In the genomic region with DNA sequence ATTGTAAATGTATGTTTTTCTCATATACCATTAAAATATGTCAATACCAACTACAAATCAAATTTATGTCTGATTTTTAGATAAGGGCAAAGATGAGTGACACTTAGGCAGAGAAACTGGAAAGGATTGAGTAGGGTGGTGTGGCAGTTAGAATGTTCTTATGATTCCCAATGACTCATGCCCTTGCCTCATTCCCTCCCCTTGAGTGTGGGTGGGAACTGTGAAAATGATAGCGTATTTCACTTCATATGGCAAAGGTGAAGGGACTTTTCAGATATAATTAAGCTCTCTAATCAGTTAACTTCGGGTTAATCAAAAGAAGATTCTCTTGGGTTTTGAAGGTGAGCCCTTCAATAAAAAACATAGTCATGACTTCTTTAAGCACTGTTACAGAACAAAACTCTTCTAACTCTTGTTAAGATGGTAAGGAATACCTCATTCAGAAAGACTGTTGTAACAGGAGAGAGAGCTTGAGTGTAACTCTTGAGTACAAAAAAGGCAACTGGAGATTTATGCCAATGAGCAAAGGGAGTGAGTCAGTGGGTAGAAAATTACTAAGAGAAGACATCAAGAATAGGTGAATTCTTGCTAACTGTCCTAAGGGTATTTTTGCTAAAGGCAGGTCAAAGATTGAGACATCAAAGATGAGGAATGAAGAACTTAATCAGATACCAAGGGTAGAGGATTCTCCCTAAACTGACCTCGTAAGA, we compare ENCODE assay signal across 34 cellular contexts.
A peak's percentile ranks its signal among the peaks of the same experiment; 100 is the strongest.
DNase-seq lines count a peak whose midpoint lies in the region; ATAC-seq, FAIRE-seq and TF ChIP-seq lines count a peak whose summit lies in the region.
"Had no signal": no experiment of that assay in that cellular context is flagged by ENCODE, and none has a peak within 500 bp of the region (broad histone marks: within the 10 kb centered on the region; RNA-seq: fewer than 3 reads in every experiment).

No MANE protein-coding gene starts in this region.

- H3K9me3 Mint-ChIP-seq in progenitor cell of endocrine pancreas (ENCODE audit: low read depth), result no peaks in the 10 kb centered on the region
- H3K9me3 Mint-ChIP-seq: nephron progenitor cell had no signal

- no peak for TF ChIP-seq EP300 in upper lobe of left lung (IDR thresholded peaks at IDR 0.05)

- TF ChIP-seq POLR2A in upper lobe of left lung (IDR thresholded peaks at IDR 0.05), result no peak

- H3K36me3 Mint-ChIP-seq in progenitor cell of endocrine pancreas (ENCODE audit: insufficient read depth), result no peaks in the 10 kb centered on the region
- H3K36me3 Mint-ChIP-seq: stimulated activated effector memory CD8-positive, alpha-beta T cell treated with anti-CD3 and anti-CD28 coated beads, Interleukin-12 subunit alpha, Interleukin-12 subunit beta, amount 100 ng/mL, for 72 hours had no signal

- no peak overlapping the region for H3K4me3 Mint-ChIP-seq in progenitor cell of endocrine pancreas (ENCODE audit: low read depth)
- H3K4me3 Mint-ChIP-seq: activated T-helper 17 cell treated with anti-CD3 and anti-CD28 coated beads, Interleukin-2, amount 50 U/mL, for 72 hours; dendritic cell treated with granulocyte-macrophage colony-stimulating factor and Interleukin-4, amounts not matched to agents 40 ng/mL and 50 ng/mL, for 4 days; nephron progenitor cell; stimulated activated effector memory CD8-positive, alpha-beta T cell treated with anti-CD3 and anti-CD28 coated beads, Interleukin-12 subunit alpha, Interleukin-12 subunit beta, amount 100 ng/mL, for 72 hours had no signal

- peak; percentile 15 for DNase-seq in DMS53 (lab: John Stamatoyannopoulos, UW)
- no peak for DNase-seq in DMS53 treated with DMSO at 0.1 percent for 48 hours (lab: John Stamatoyannopoulos, UW; ENCODE audit: unreplicated experiment)
- DNase-seq in bronchial epithelial cell (ENCODE audit: low read depth), result peak; percentile 63
- DNase-seq in iris pigment epithelial cell (ENCODE audit: low read depth), result peak; percentile 25
- no peak for DNase-seq in left cardiac atrium
- no peak for DNase-seq in anterior cingulate cortex (lab: John Stamatoyannopoulos, UW)
- no peak for DNase-seq in progenitor cell of endocrine pancreas (ENCODE audit: low spot score, unreplicated experiment)
- DNase-seq in upper lobe of left lung, result no peak
- DNase-seq: activated CD4-positive, alpha-beta T cell treated with anti-CD3 and anti-CD28 coated beads, Interleukin-2, amount 50 U/mL, for 48 hours; activated CD8-positive, alpha-beta memory T cell treated with anti-CD3 and anti-CD28 coated beads, Interleukin-2, amount 50 U/mL, for 4 hours; activated naive CD4-positive, alpha-beta T cell treated with anti-CD3 and anti-CD28 coated beads, Interleukin-2, amount 50 U/mL, for 16 hours; amygdala; central memory CD4-positive, alpha-beta T cell; GM23248; NCI-H1105; NCI-H1930; NCI-H526 treated with DMSO at 0.1 percent for 48 hours; nephron progenitor cell; pancreas; stimulated activated CD4-positive, alpha-beta T cell treated with anti-CD3 and anti-CD28 coated beads, Interleukin-12 subunit alpha, Interleukin-12 subunit beta, amount 100 ng/mL, for 4 hours; stimulated activated CD4-positive, alpha-beta T cell treated with anti-CD3 and anti-CD28 coated beads, Interleukin-4, amount 100 ng/mL, for 1 hour; substantia nigra; T-helper 1 cell; upper lobe of right lung had no signal

- H3K4me1 Mint-ChIP-seq in progenitor cell of endocrine pancreas (ENCODE audit: low read depth), result peaks cover 5% of the 10 kb centered on the region
- H3K4me1 Mint-ChIP-seq: activated T-helper 17 cell treated with anti-CD3 and anti-CD28 coated beads, Interleukin-2, amount 50 U/mL, for 72 hours; stimulated activated effector memory CD8-positive, alpha-beta T cell treated with anti-CD3 and anti-CD28 coated beads, Interleukin-12 subunit alpha, Interleukin-12 subunit beta, amount 100 ng/mL, for 72 hours had no signal

- H3K9me3 ChIP-seq in upper lobe of left lung, result no peaks in the 10 kb centered on the region
- H3K9me3 ChIP-seq: pancreas, right atrium auricular region, SJSA1, upper lobe of right lung had no signal

- no peak overlapping the region for H3K27ac Mint-ChIP-seq in progenitor cell of endocrine pancreas
- H3K27ac Mint-ChIP-seq: activated T-helper 17 cell treated with anti-CD3 and anti-CD28 coated beads, Interleukin-2, amount 50 U/mL, for 72 hours; dendritic cell treated with granulocyte-macrophage colony-stimulating factor and Interleukin-4, amounts not matched to agents 40 ng/mL and 50 ng/mL, for 4 days; nephron progenitor cell; stimulated activated effector memory CD8-positive, alpha-beta T cell treated with anti-CD3 and anti-CD28 coated beads, Interleukin-12 subunit alpha, Interleukin-12 subunit beta, amount 100 ng/mL, for 72 hours had no signal

- ATAC-seq in left cardiac atrium (no peak), upper lobe of left lung (ENCODE audit: low FRiP score in 2 of 2) (no peak)
- ATAC-seq: activated T-helper 17 cell treated with anti-CD3 and anti-CD28 coated beads, Interleukin-2, amount 50 U/mL, for 72 hours; pancreas; stimulated activated effector memory CD8-positive, alpha-beta T cell treated with anti-CD3 and anti-CD28 coated beads, Interleukin-12 subunit alpha, Interleukin-12 subunit beta, amount 100 ng/mL, for 72 hours; upper lobe of right lung had no signal

- TF ChIP-seq CTCF in bronchial epithelial cell (IDR thresholded peaks at IDR 0.05; ENCODE audit: insufficient read depth, low read length, severe bottlenecking) (no peak), progenitor cell of endocrine pancreas (IDR thresholded peaks at IDR 0.05; ENCODE audit: unreplicated experiment) (no peak), upper lobe of left lung (IDR thresholded peaks at IDR 0.05) (no peak)

- 76 to 83% methylated on average over 3 of the region's 3 CpGs for WGBS in upper lobe of left lung, 2 donors

- H3K4me1 ChIP-seq in upper lobe of left lung, result no peaks in the 10 kb centered on the region
- H3K4me1 ChIP-seq: pancreas, right atrium auricular region, SJSA1, upper lobe of right lung had no signal

- intact Hi-C loops in left cardiac atrium (cut with DNase I), result no loop called here

- FAIRE-seq in bronchial epithelial cell (lab: Jason Lieb, UNC), result no peak
- FAIRE-seq: D721Med, GM12892, pancreas, RCC 7860 had no signal

- H3K27me3 ChIP-seq in bronchial epithelial cell (ENCODE audit: control insufficient read depth, insufficient read depth, low read length) (no peaks in the 10 kb centered on the region), upper lobe of left lung (no peaks in the 10 kb centered on the region)
- H3K27me3 ChIP-seq: pancreas, right atrium auricular region, SJSA1, upper lobe of right lung had no signal

- no peaks in the 10 kb centered on the region for H3K27me3 Mint-ChIP-seq in progenitor cell of endocrine pancreas
- H3K27me3 Mint-ChIP-seq: activated T-helper 17 cell treated with anti-CD3 and anti-CD28 coated beads, Interleukin-2, amount 50 U/mL, for 72 hours; dendritic cell treated with granulocyte-macrophage colony-stimulating factor and Interleukin-4, amounts not matched to agents 40 ng/mL and 50 ng/mL, for 4 days had no signal

- H3K4me3 ChIP-seq in bronchial epithelial cell (ENCODE audit: low read depth, low read length) (no peak overlapping the region), upper lobe of left lung (no peak overlapping the region)
- H3K4me3 ChIP-seq: GM23248, lung, pancreas, right atrium auricular region, SJSA1, upper lobe of right lung had no signal

- H3K27ac ChIP-seq in upper lobe of left lung, result no peak overlapping the region
- H3K27ac ChIP-seq: 22Rv1, GM23248, pancreas, right atrium auricular region, SJSA1, upper lobe of right lung had no signal

- H3K36me3 ChIP-seq in bronchial epithelial cell (ENCODE audit: control insufficient read depth, insufficient read depth, low read length) (no peaks in the 10 kb centered on the region), upper lobe of left lung (no peaks in the 10 kb centered on the region)
- H3K36me3 ChIP-seq: pancreas, right atrium auricular region, SJSA1, upper lobe of right lung had no signal

Comparison
In these comparisons a context has a peak if more than half of its experiments do, and no peak if none do; other contexts are left out.
1. DNase-seq: peak in DMS53 (single experiment), bronchial epithelial cell (single experiment) and iris pigment epithelial cell (single experiment); none in DMS53 treated with DMSO at 0.1 percent for 48 hours (single experiment), left cardiac atrium (single experiment), anterior cingulate cortex (0 of 58), progenitor cell of endocrine pancreas (single experiment) and upper lobe of left lung (0 of 2).